ENCODE assay signal across 12 cellular contexts in genomic region chr11:103317118-103317517, GRCh38.
"Had no signal": no experiment of that assay in that cellular context is flagged by ENCODE, and none has a peak within 500 bp of the region (broad histone marks: within the 10 kb centered on the region; RNA-seq: fewer than 3 reads in every experiment).

No MANE protein-coding gene starts in this region.

- H3K4me3 Mint-ChIP-seq: neural crest cell had no signal

- H3K27me3 ChIP-seq: breast epithelium, gastroesophageal sphincter, ovary, suprapubic skin, upper lobe of left lung had no signal

- H3K27ac ChIP-seq: breast epithelium, gastroesophageal sphincter, ovary, suprapubic skin had no signal

- H3K4me1 Mint-ChIP-seq: neural crest cell had no signal

- H3K4me3 ChIP-seq: breast epithelium, gastroesophageal sphincter, ovary, suprapubic skin, upper lobe of left lung had no signal

- H3K9me3 Mint-ChIP-seq: neural crest cell had no signal

- H3K9me3 ChIP-seq: breast epithelium, gastroesophageal sphincter, ovary, suprapubic skin, upper lobe of left lung had no signal

- DNase-seq: activated naive CD4-positive, alpha-beta T cell treated with anti-CD3 and anti-CD28 coated beads, Interleukin-2, amount 50 U/mL, for 16 hours; kidney glomerular epithelial cell; ovary; stimulated activated CD4-positive, alpha-beta T cell treated with anti-CD3 and anti-CD28 coated beads, Interleukin-4, amount 100 ng/mL, for 1 hour; stimulated activated CD8-positive, alpha-beta memory T cell treated with anti-CD3 and anti-CD28 coated beads, Interleukin-4, amount 100 ng/mL, for 48 hours; stimulated activated naive CD8-positive, alpha-beta T cell treated with anti-CD3 and anti-CD28 coated beads, Interleukin-15, Interleukin-2, amounts not matched to agents 100 U/mL and 50 U/mL, for 24 hours; T-helper 2 cell; upper lobe of left lung had no signal

- H3K4me1 ChIP-seq: breast epithelium, gastroesophageal sphincter, suprapubic skin had no signal

- H3K36me3 ChIP-seq: ovary, suprapubic skin, upper lobe of left lung had no signal

- ATAC-seq: gastroesophageal sphincter; stimulated activated naive CD8-positive, alpha-beta T cell treated with anti-CD3 and anti-CD28 coated beads, Interleukin-15, Interleukin-2, amounts not matched to agents 100 U/mL and 50 U/mL, for 24 hours had no signal
